24 cellular contexts compared by ENCODE assay signal in genomic region chr1:171191992-171192391, GRCh38. TPM values are rescaled to one million over a fixed set of nuclear protein-coding genes. Genes with fewer than 3 reads are reported as not detected.
DNase-seq lines count a peak whose midpoint lies in the region; ATAC-seq and TF ChIP-seq lines count a peak whose summit lies in the region.
"Had no signal": no experiment of that assay in that cellular context is flagged by ENCODE, and none has a peak within 500 bp of the region (broad histone marks: within the 10 kb centered on the region; RNA-seq: fewer than 3 reads in every experiment).

No MANE protein-coding gene starts in this region.

- peak; percentile 29 for ATAC-seq in left lobe of liver
- no peak for ATAC-seq in thoracic aorta (ENCODE audit: insufficient number of reproducible peaks, low FRiP score, low read depth)
- no peak for ATAC-seq in GM18873 (IDR thresholded peaks at IDR 0.05; ENCODE audit: low FRiP score, unreplicated experiment)
- ATAC-seq: HCT116 had no signal

- TF ChIP-seq CTCF in choroid plexus epithelial cell (conservative IDR thresholded peaks at IDR 0.05; ENCODE audit: low read depth, low read length), result no peak
- no peak for TF ChIP-seq CTCF in thoracic aorta (IDR thresholded peaks at IDR 0.05)

- DNase-seq in choroid plexus epithelial cell (ENCODE audit: low read depth) (peak; percentile 14), fibroblast of gingiva (ENCODE audit: low read depth) (peak; percentile 53), left lobe of liver (ENCODE audit: low spot score) (no peak), thoracic aorta (ENCODE audit: low spot score) (no peak), AG08396 (ENCODE audit: low spot score) (no peak)
- DNase-seq in activated CD4-positive, alpha-beta T cell treated with anti-CD3 and anti-CD28 coated beads, Interleukin-2, amount 50 U/mL, for 4 hours, result no peak
- DNase-seq: CD4-positive, alpha-beta memory T cell; IMR-90; NCI-H1105; NCI-H146; NCI-H2029; NCI-H345; NCI-H524 treated with DMSO at 0.1 percent for 48 hours; NCI-H82; Peyer's patch had no signal

- peaks cover 22 to 74% of the 10 kb centered on the region in 2 donors for H3K4me1 ChIP-seq in thoracic aorta (ENCODE audit: control insufficient read depth in 1 of 2, low read depth in 2 of 2)
- H3K4me1 ChIP-seq: BLaER1 treated with 17β-estradiol and CSF1 and Interleukin-3, amounts not matched to agents 10 nM and 100 nM; SJSA1 had no signal

- H3K36me3 ChIP-seq in thoracic aorta, result peaks cover 24% of the 10 kb centered on the region
- H3K36me3 ChIP-seq: BLaER1 treated with 17β-estradiol and CSF1 and Interleukin-3, amounts not matched to agents 10 nM and 100 nM; Peyer's patch; SJSA1 had no signal

- H3K4me3 ChIP-seq in choroid plexus epithelial cell (ENCODE audit: low read depth, low read length) (no peak overlapping the region), thoracic aorta (peak overlapping the region; percentile 39)
- H3K4me3 ChIP-seq: BLaER1 treated with 17β-estradiol and CSF1 and Interleukin-3, amounts not matched to agents 10 nM and 100 nM; Peyer's patch; SJSA1 had no signal

- H3K27ac ChIP-seq in thoracic aorta, result peak overlapping the region in 1 of 2 donors; percentile 19
- H3K27ac ChIP-seq: BLaER1 treated with 17β-estradiol and CSF1 and Interleukin-3, amounts not matched to agents 10 nM and 100 nM; KMS-11; Peyer's patch; SJSA1 had no signal

- no peaks in the 10 kb centered on the region for H3K27me3 ChIP-seq in thoracic aorta (replicated peaks; ENCODE audit: insufficient read depth)
- H3K27me3 ChIP-seq: BLaER1 treated with 17β-estradiol and CSF1 and Interleukin-3, amounts not matched to agents 10 nM and 100 nM; Peyer's patch; SJSA1 had no signal

- no peaks in the 10 kb centered on the region for H3K9me3 ChIP-seq in thoracic aorta
- H3K9me3 ChIP-seq: BLaER1 treated with 17β-estradiol and CSF1 and Interleukin-3, amounts not matched to agents 10 nM and 100 nM; Peyer's patch; SJSA1 had no signal

RNA-seq across cellular contexts. Expression of gene FMO2, which starts 6.9 kb away (rescaled TPM):
- 8.1 TPM for total RNA-seq in left lobe of liver
- 100 to 1,000 TPM; 292 to 375 TPM for total RNA-seq in thoracic aorta
- total RNA-seq: CD4-positive, alpha-beta memory T cell; Daoy; H1; HT1080; OCI-LY7; SJSA1 had no signal

RNA-seq across cellular contexts. Expression of gene FMO1, which starts 56.3 kb away (rescaled TPM):
- total RNA-seq in left lobe of liver, result not detected
- total RNA-seq in thoracic aorta, result not detected
- total RNA-seq: CD4-positive, alpha-beta memory T cell; Daoy; H1; HT1080; IMR-90; SJSA1 had no signal

Comparison
In these comparisons a context has a peak if more than half of its experiments do, and no peak if none do; other contexts are left out.
1. DNase-seq: peak in choroid plexus epithelial cell (single experiment) and fibroblast of gingiva (single experiment); none in left lobe of liver (single experiment), thoracic aorta (single experiment), AG08396 (single experiment) and activated CD4-positive, alpha-beta T cell treated with anti-CD3 and anti-CD28 coated beads, Interleukin-2, amount 50 U/mL, for 4 hours (0 of 2).
2. RNA of gene FMO2, which starts 6.9 kb away (total RNA-seq): 292 to 375 TPM in thoracic aorta; 8.1 TPM in left lobe of liver (single experiment); every median in the first group is over 10 times any median in the second.